Comparison of ENCODE assay signal across 13 cellular contexts in genomic region chr7:34096135-34096775, GRCh38.
DNase-seq lines count a peak whose midpoint lies in the region; ATAC-seq and TF ChIP-seq lines count a peak whose summit lies in the region.
"Had no signal": no experiment of that assay in that cellular context is flagged by ENCODE, and none has a peak within 500 bp of the region (broad histone marks: within the 10 kb centered on the region; RNA-seq: fewer than 3 reads in every experiment).

No MANE protein-coding gene starts in this region.

- H3K4me3 ChIP-seq in GM23248 (peak overlapping the region; percentile 31), heart right ventricle (no peak overlapping the region), skeletal muscle tissue (ENCODE audit: low read length in 3 of 3) (no peak overlapping the region)
- H3K4me3 ChIP-seq: spleen had no signal

- no peaks in the 10 kb centered on the region for H3K9me2 ChIP-seq in GM23248 (ENCODE audit: insufficient read depth)

- H2AFZ ChIP-seq in GM23248: no peak overlapping the region

- H3K27me3 ChIP-seq in GM23248 (replicated peaks; ENCODE audit: insufficient read depth): no peaks in the 10 kb centered on the region
- H3K27me3 ChIP-seq in heart right ventricle: no peaks in the 10 kb centered on the region
- no peaks in the 10 kb centered on the region for H3K27me3 ChIP-seq in skeletal muscle tissue (ENCODE audit: control insufficient read depth in 3 of 3, insufficient read depth in 3 of 3, low read length in 3 of 3)
- H3K27me3 ChIP-seq: spleen had no signal

- H3K4me2 ChIP-seq in GM23248 (ENCODE audit: unreplicated experiment): peak overlapping the region; percentile 66
- H3K4me2 ChIP-seq: KMS-11 had no signal

- no peaks in the 10 kb centered on the region for H3K9me3 ChIP-seq in GM23248 (ENCODE audit: low read depth)
- peaks cover 0 to 13% (median 0%) of the 10 kb centered on the region in 11 donors for H3K9me3 ChIP-seq in heart right ventricle
- H3K9me3 ChIP-seq in skeletal muscle tissue (ENCODE audit: control insufficient read depth in 3 of 3, low read length in 3 of 3): no peaks in the 10 kb centered on the region

- H3K27ac ChIP-seq in GM23248: peak overlapping the region; percentile 71
- H3K27ac ChIP-seq in heart right ventricle: peak overlapping the region in 3 of 10 donors; percentile 23 to 57 (median 48)
- H3K27ac ChIP-seq in skeletal muscle tissue (ENCODE audit: low read depth, low read length): peak overlapping the region; percentile 76
- H3K27ac ChIP-seq: KMS-11, spleen had no signal

- H3K9ac ChIP-seq in GM23248 (peak overlapping the region; percentile 10; the same call in 1 of the 2 replicates), skeletal muscle tissue (ENCODE audit: low read depth in 1 of 3, low read length in 3 of 3) (peak overlapping the region in 1 of 3 donors; percentile 33)
- H3K9ac ChIP-seq: KMS-11 had no signal

- H3K79me2 ChIP-seq in GM23248 (ENCODE audit: insufficient read depth): peaks cover 6% of the 10 kb centered on the region

- H3F3A ChIP-seq in GM23248 (ENCODE audit: insufficient read depth): peaks cover 35% of the 10 kb centered on the region

- peak; percentile 94 for DNase-seq in GM23248
- DNase-seq in amniotic epithelial cell (ENCODE audit: low read depth): peak; percentile 97
- peak; percentile 26 to 46 for DNase-seq in heart right ventricle
- DNase-seq in NCI-H510A (lab: John Stamatoyannopoulos, UW): no peak
- DNase-seq: activated T-cell treated with anti-CD3 and anti-CD28 coated beads, Interleukin-2, amount 50 U/mL, for 24 hours; GF-D8; SHP77; spleen had no signal

- H3K4me1 ChIP-seq in GM23248 (ENCODE audit: insufficient read depth) (peaks cover 26% of the 10 kb centered on the region), heart right ventricle (peaks cover 0 to 21% (median 4%) of the 10 kb centered on the region in 9 donors), skeletal muscle tissue (ENCODE audit: control insufficient read depth in 3 of 3, insufficient read depth in 3 of 3, low read length in 3 of 3) (peaks cover 12 to 20% (median 17%) of the 10 kb centered on the region in 3 donors)
- H3K4me1 ChIP-seq: spleen had no signal

- intact Hi-C loops in heart right ventricle (cut with DNase I): loop anchor here in 1 of 10 donors (10.0 kb wide), 1 partner anchor 59 kb away; no protein-coding TSS in a partner anchor

- in situ Hi-C loops in GM23248 (cut with MboI): no loop called here

- no peak for TF ChIP-seq CTCF in heart right ventricle (IDR thresholded peaks at IDR 0.05)

- ATAC-seq in heart right ventricle (peak; percentile 57 to 97 (median 80)), HG03175 (IDR thresholded peaks at IDR 0.05; ENCODE audit: unreplicated experiment) (no peak), HG02840 (IDR thresholded peaks at IDR 0.05; ENCODE audit: low FRiP score, unreplicated experiment) (no peak), GM21367 (IDR thresholded peaks at IDR 0.05; ENCODE audit: unreplicated experiment) (no peak)

- peaks cover 18% of the 10 kb centered on the region for H3K36me3 ChIP-seq in GM23248 (ENCODE audit: low read depth)
- no peaks in the 10 kb centered on the region for H3K36me3 ChIP-seq in heart right ventricle
- no peaks in the 10 kb centered on the region for H3K36me3 ChIP-seq in skeletal muscle tissue (ENCODE audit: control insufficient read depth in 3 of 3, insufficient read depth in 3 of 3, low read length in 3 of 3)
- H3K36me3 ChIP-seq: spleen had no signal

- 0 to 2% methylated on average over 5 of the region's 5 CpGs for WGBS in GM23248 (ENCODE audit: low coverage in 1 of 2, low lambda C conversion rate in 2 of 2, missing lambda C conversion rate in 2 of 2), 2 experiments
- 66 to 70% methylated on average over 5 of the region's 5 CpGs for WGBS in heart right ventricle, 2 donors

- no peaks in the 10 kb centered on the region for H4K20me1 ChIP-seq in GM23248 (ENCODE audit: insufficient read depth)

Comparison
In these comparisons a context has a peak if more than half of its experiments do, and no peak if none do; other contexts are left out.
1. ATAC-seq: peak in heart right ventricle (8 of 8); none in HG03175 (single experiment), HG02840 (single experiment) and GM21367 (single experiment).